4 cellular contexts compared by ENCODE assay signal in genomic region chr6:165939047-165939446, GRCh38.
"Had no signal": no experiment of that assay in that cellular context is flagged by ENCODE, and none has a peak within 500 bp of the region (broad histone marks: within the 10 kb centered on the region; RNA-seq: fewer than 3 reads in every experiment).

No MANE protein-coding gene starts in this region.

- H3K4me2 ChIP-seq: GM23338 had no signal

- H3K4me3 ChIP-seq: GM23338 had no signal

- DNase-seq: H9, HCEC 1CT, KBM-7 had no signal
